In the genomic region with DNA sequence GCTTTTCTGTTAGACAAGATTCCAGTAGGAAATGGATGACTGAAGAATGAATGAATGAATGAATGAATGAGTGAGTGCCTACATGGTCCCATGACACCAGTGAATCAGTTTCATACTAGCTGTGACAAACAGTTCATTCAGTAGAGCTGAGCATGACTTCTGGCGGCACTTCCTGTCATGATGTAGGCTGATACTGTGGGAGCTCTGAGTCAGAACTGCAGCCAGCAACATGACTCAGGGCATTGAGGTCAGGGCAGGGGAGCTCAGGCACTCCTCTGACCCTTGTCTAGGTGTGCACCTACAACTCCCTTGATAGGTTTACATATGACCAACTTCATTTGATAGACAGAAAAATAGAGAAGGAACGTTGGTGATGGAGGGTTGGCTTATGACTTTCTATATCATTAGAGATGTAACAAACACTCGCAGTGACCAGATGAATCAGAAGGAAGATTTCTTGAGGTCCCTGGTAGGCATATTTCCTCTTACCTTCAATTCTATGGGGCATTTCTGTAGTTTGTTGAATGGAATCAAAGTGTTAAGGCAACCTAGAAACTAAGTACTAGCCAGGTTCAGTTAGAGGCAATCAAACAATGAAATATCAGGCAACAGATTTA, we compare ENCODE assay signal across 8 cellular contexts.
DNase-seq lines count a peak whose midpoint lies in the region; ATAC-seq and TF ChIP-seq lines count a peak whose summit lies in the region.
"Had no signal": no experiment of that assay in that cellular context is flagged by ENCODE, and none has a peak within 500 bp of the region (broad histone marks: within the 10 kb centered on the region; RNA-seq: fewer than 3 reads in every experiment).

No MANE protein-coding gene starts in this region.

- POLR2A ChIA-PET in RWPE1 (lab: Yijun Ruan, JAX; ENCODE audit: low non-redundant PET), result no interaction called here

- peak overlapping the region in 1 of 2 donors; percentile 6 for H3K27ac Mint-ChIP-seq in activated naive CD4-positive, alpha-beta T cell treated with anti-CD3 and anti-CD28 coated beads, Interleukin-2, amount 50 U/mL, for 72 hours

- TF ChIP-seq CTCF in RWPE1 (conservative IDR thresholded peaks at IDR 0.05; ENCODE audit: low read depth) (no peak), kidney epithelial cell (IDR thresholded peaks at IDR 0.05; ENCODE audit: insufficient read depth, low read length, poor library complexity, severe bottlenecking) (no peak)

- no peak overlapping the region for H3K4me3 ChIP-seq in kidney epithelial cell (ENCODE audit: low read depth, low read length)
- H3K4me3 ChIP-seq: breast epithelium had no signal

- CTCF ChIA-PET in RWPE1 (lab: Yijun Ruan, JAX), result interaction anchor here (0.8 to 1.1 kb wide), 2 partner anchors 11 to 51 kb away, joined by 3 to 5 read pairs; no protein-coding TSS in a partner anchor

- H3K36me3 ChIP-seq in kidney epithelial cell (ENCODE audit: control insufficient read depth, insufficient read depth, low read length), result no peaks in the 10 kb centered on the region
- H3K36me3 ChIP-seq: breast epithelium had no signal

- no peaks in the 10 kb centered on the region for H3K9me3 Mint-ChIP-seq in activated naive CD4-positive, alpha-beta T cell treated with anti-CD3 and anti-CD28 coated beads, Interleukin-2, amount 50 U/mL, for 72 hours

- H3K36me3 Mint-ChIP-seq in activated naive CD4-positive, alpha-beta T cell treated with anti-CD3 and anti-CD28 coated beads, Interleukin-2, amount 50 U/mL, for 72 hours, result no peaks in the 10 kb centered on the region

- ATAC-seq in GM18873 (IDR thresholded peaks at IDR 0.05; ENCODE audit: low FRiP score, unreplicated experiment) (peak; percentile 100), HG02973 (IDR thresholded peaks at IDR 0.05; ENCODE audit: unreplicated experiment) (peak; percentile 100)
- ATAC-seq in activated naive CD4-positive, alpha-beta T cell treated with anti-CD3 and anti-CD28 coated beads, Interleukin-2, amount 50 U/mL, for 72 hours, result peak; percentile 100

- no peaks in the 10 kb centered on the region for H3K27me3 ChIP-seq in kidney epithelial cell (ENCODE audit: control insufficient read depth, insufficient read depth, low read length)
- H3K27me3 ChIP-seq: breast epithelium had no signal

- no peak overlapping the region; the same call in 1 of the 2 replicates for H3K27ac ChIP-seq in RWPE1
- H3K27ac ChIP-seq: breast epithelium had no signal

- DNase-seq in RWPE1 (ENCODE audit: low spot score) (peak; percentile 75), kidney epithelial cell (ENCODE audit: low read depth) (peak; percentile 95), NCI-H2227 treated with DMSO at 0.1 percent for 48 hours (lab: John Stamatoyannopoulos, UW) (no peak)
- DNase-seq in activated naive CD4-positive, alpha-beta T cell treated with anti-CD3 and anti-CD28 coated beads, Interleukin-2, amount 50 U/mL, for 72 hours (ENCODE audit: low spot score in 2 of 2), result peak; percentile 67 to 85
- DNase-seq in stimulated activated CD8-positive, alpha-beta memory T cell treated with anti-CD3 and anti-CD28 coated beads, Interleukin-2, amount 100 ng/mL, for 48 hours (ENCODE audit: low read depth in 2 of 2), result peak; percentile 29 to 62
